8 cellular contexts compared by ENCODE assay signal in genomic region chr11:6655790-6656580, GRCh38. TPM values are rescaled to one million over a fixed set of nuclear protein-coding genes. Genes with fewer than 3 reads are reported as not detected.
DNase-seq lines count a peak whose midpoint lies in the region; ATAC-seq and TF ChIP-seq lines count a peak whose summit lies in the region.

DCHS1 (minus strand) TSS chr11:6655809; CDS start chr11:6641613, 14,196 bp downstream.

- H4K20me1 ChIP-seq in smooth muscle cell (ENCODE audit: low read depth) (peaks cover 25% of the 10 kb centered on the region), MM.1S (ENCODE audit: insufficient read depth, low read length) (no peaks in the 10 kb centered on the region)

- H3K36me3 ChIP-seq in smooth muscle cell (ENCODE audit: low read depth), result no peaks in the 10 kb centered on the region
- no peaks in the 10 kb centered on the region for H3K36me3 ChIP-seq in MM.1S (replicated peaks; ENCODE audit: insufficient read depth, low read length)

- H3K4me2 ChIP-seq in smooth muscle cell (peak within 1 kb of the TSS; percentile 86), MM.1S (ENCODE audit: low read depth, low read length) (no peak within 1 kb of the TSS)

- H3K9me3 ChIP-seq in smooth muscle cell (replicated peaks; ENCODE audit: low read depth) (no peaks in the 10 kb centered on the region), MM.1S (replicated peaks; ENCODE audit: insufficient read depth, low read length) (no peaks in the 10 kb centered on the region)

- 20% methylated on average over 9 of the region's 56 CpGs for WGBS in smooth muscle cell (ENCODE audit: low lambda C conversion rate)

- intact Hi-C loops in activated naive CD4-positive, alpha-beta T cell treated with anti-CD3 and anti-CD28 coated beads for 36 hours (cut with micrococcal nuclease), result loop anchor here (2.0 kb wide), 1 partner anchor 15 kb away; no protein-coding TSS in a partner anchor

- no peaks in the 10 kb centered on the region for H3K27me3 Mint-ChIP-seq in activated naive CD4-positive, alpha-beta T cell treated with anti-CD3 and anti-CD28 coated beads for 36 hours (ENCODE audit: low read depth)

- H3K27ac Mint-ChIP-seq in activated naive CD4-positive, alpha-beta T cell treated with anti-CD3 and anti-CD28 coated beads for 36 hours, result no peak within 1 kb of the TSS

- H3K4me3 ChIP-seq in smooth muscle cell, result peak within 1 kb of the TSS; percentile 65
- H3K4me3 ChIP-seq in MM.1S (ENCODE audit: low read length), result no peak within 1 kb of the TSS

- peaks cover 6% of the 10 kb centered on the region for H3K4me1 ChIP-seq in smooth muscle cell (ENCODE audit: low read depth)
- H3K4me1 ChIP-seq in MM.1S (ENCODE audit: low read length), result no peaks in the 10 kb centered on the region

- no peaks in the 10 kb centered on the region for H3K9me3 Mint-ChIP-seq in activated naive CD4-positive, alpha-beta T cell treated with anti-CD3 and anti-CD28 coated beads for 36 hours

- H3K27me3 ChIP-seq in smooth muscle cell (ENCODE audit: low read depth) (no peaks in the 10 kb centered on the region), MM.1S (replicated peaks; ENCODE audit: insufficient read depth, low read length) (peaks cover 53% of the 10 kb centered on the region)

- TF ChIP-seq CTCF in smooth muscle cell (IDR thresholded peaks at IDR 0.05; ENCODE audit: borderline replicate concordance, insufficient read depth, poor library complexity, severe bottlenecking) (no peak), MM.1S (IDR thresholded peaks at IDR 0.05; ENCODE audit: low read length) (no peak)

- H3K9me2 ChIP-seq in MM.1S (replicated peaks; ENCODE audit: insufficient read depth, low read length), result no peaks in the 10 kb centered on the region

- H3F3A ChIP-seq in smooth muscle cell (ENCODE audit: low read depth) (no peaks in the 10 kb centered on the region), MM.1S (ENCODE audit: insufficient read depth, low read length) (no peaks in the 10 kb centered on the region)

- ATAC-seq in HG02588 (IDR thresholded peaks at IDR 0.05; ENCODE audit: unreplicated experiment) (no peak), HG03159 (IDR thresholded peaks at IDR 0.05; ENCODE audit: unreplicated experiment) (no peak)

- peak within 1 kb of the TSS; percentile 61 for H3K4me3 Mint-ChIP-seq in activated naive CD4-positive, alpha-beta T cell treated with anti-CD3 and anti-CD28 coated beads for 36 hours

- peak within 1 kb of the TSS; percentile 39 for H3K9ac ChIP-seq in smooth muscle cell (ENCODE audit: low read depth)
- no peak within 1 kb of the TSS for H3K9ac ChIP-seq in MM.1S (ENCODE audit: low read length)

- H3K27ac ChIP-seq in angular gyrus (ENCODE audit: low read depth, low read length) (peak within 1 kb of the TSS; percentile 30), smooth muscle cell (ENCODE audit: low read depth) (peak within 1 kb of the TSS; percentile 11), MM.1S (ENCODE audit: low read length) (no peak within 1 kb of the TSS)

- no peak for DNase-seq in activated naive CD4-positive, alpha-beta T cell treated with anti-CD3 and anti-CD28 coated beads for 36 hours
- DNase-seq in activated naive CD4-positive, alpha-beta T cell treated with Interleukin-2 at 50 U/mL for 16 hours, result no peak
- DNase-seq in iPS-NIHi11 (ENCODE audit: low spot score), result peak; percentile 86
- no peak for DNase-seq in smooth muscle cell (lab: John Stamatoyannopoulos, UW; ENCODE audit: unreplicated experiment)
- no peak for DNase-seq in MM.1S

- H2AFZ ChIP-seq in smooth muscle cell (ENCODE audit: low read depth), result peak within 1 kb of the TSS; percentile 85
- H2AFZ ChIP-seq in MM.1S (ENCODE audit: low read length), result no peak within 1 kb of the TSS

- H3K36me3 Mint-ChIP-seq in activated naive CD4-positive, alpha-beta T cell treated with anti-CD3 and anti-CD28 coated beads for 36 hours (ENCODE audit: low read depth), result no peaks in the 10 kb centered on the region

- CTCF ChIA-PET in activated naive CD4-positive, alpha-beta T cell treated with anti-CD3 and anti-CD28 coated beads for 36 hours (lab: Charles Lee), result interaction anchor here (1.5 kb wide), 1 partner anchor 12 kb away, joined by 4 read pairs; no protein-coding TSS in a partner anchor

- H3K79me2 ChIP-seq in smooth muscle cell (ENCODE audit: low read depth) (peaks cover 17% of the 10 kb centered on the region), MM.1S (ENCODE audit: low read length) (no peaks in the 10 kb centered on the region)

- peaks cover 3% of the 10 kb centered on the region for H3K4me1 Mint-ChIP-seq in activated naive CD4-positive, alpha-beta T cell treated with anti-CD3 and anti-CD28 coated beads for 36 hours (ENCODE audit: low read depth)

RNA-seq across cellular contexts. Expression of gene DCHS1, which starts in this region (rescaled TPM):
- under 1 TPM; 0.79 to 0.88 TPM for total RNA-seq in activated naive CD4-positive, alpha-beta T cell treated with anti-CD3 and anti-CD28 coated beads for 36 hours
- total RNA-seq in smooth muscle cell, result 25.1 and 34.2 TPM in 2 replicates
- polyA plus RNA-seq in smooth muscle cell, result 21.0 and 24.5 TPM in 2 replicates

Comparison
In these comparisons a context has a peak if more than half of its experiments do, and no peak if none do; other contexts are left out.
1. RNA of gene DCHS1 (total RNA-seq): 25.1 to 34.2 TPM in smooth muscle cell; 0.79 to 0.88 TPM in activated naive CD4-positive, alpha-beta T cell treated with anti-CD3 and anti-CD28 coated beads for 36 hours; every median in the first group is over 10 times any median in the second.